19 cellular contexts compared by ENCODE assay signal in genomic region chr17:28756025-28756804, GRCh38. TPM values are rescaled to one million over a fixed set of nuclear protein-coding genes. Genes with fewer than 3 reads are reported as not detected.
DNase-seq lines count a peak whose midpoint lies in the region; ATAC-seq and TF ChIP-seq lines count a peak whose summit lies in the region.
"Had no signal": no experiment of that assay in that cellular context is flagged by ENCODE, and none has a peak within 500 bp of the region (broad histone marks: within the 10 kb centered on the region; RNA-seq: fewer than 3 reads in every experiment).

No MANE protein-coding gene starts in this region.

- no peak for ATAC-seq in naive thymus-derived CD4-positive, alpha-beta T cell
- ATAC-seq in HG02588 (IDR thresholded peaks at IDR 0.05; ENCODE audit: unreplicated experiment) (no peak), GM21515 (IDR thresholded peaks at IDR 0.05; ENCODE audit: unreplicated experiment) (no peak), GM18505 (IDR thresholded peaks at IDR 0.05; ENCODE audit: unreplicated experiment) (no peak)
- ATAC-seq: activated CD8-positive, alpha-beta T cell treated with anti-CD3 and anti-CD28 coated beads for 36 hours; Right ventricle myocardium inferior; stimulated activated naive CD8-positive, alpha-beta T cell treated with anti-CD3 and anti-CD28 coated beads, Interleukin-15, Interleukin-2, amounts not matched to agents 100 U/mL and 50 U/mL, for 24 hours had no signal

- H3K4me1 ChIP-seq in HEK293 (ENCODE audit: control insufficient read depth, insufficient read depth, low read length): peaks cover 3% of the 10 kb centered on the region; the same call in 1 of the 2 replicates
- H3K4me1 ChIP-seq in naive thymus-derived CD4-positive, alpha-beta T cell (ENCODE audit: control insufficient read depth in 2 of 2, insufficient read depth in 2 of 2, low read length in 2 of 2): no peaks in the 10 kb centered on the region

- H3K9me3 ChIP-seq in HEK293 (ENCODE audit: control insufficient read depth, insufficient read depth, low read depth, low read length): no peaks in the 10 kb centered on the region
- no peaks in the 10 kb centered on the region for H3K9me3 ChIP-seq in naive thymus-derived CD4-positive, alpha-beta T cell (ENCODE audit: control insufficient read depth in 2 of 3, low read length in 3 of 3)
- H3K9me3 ChIP-seq: transverse colon had no signal

- peaks cover 7% of the 10 kb centered on the region for H3K36me3 Mint-ChIP-seq in activated naive CD8-positive, alpha-beta T cell treated with anti-CD3 and anti-CD28 coated beads for 36 hours
- H3K36me3 Mint-ChIP-seq in naive thymus-derived CD4-positive, alpha-beta T cell: peaks cover 0 to 27% (median 9%) of the 10 kb centered on the region in 5 donors

- H3K4me1 Mint-ChIP-seq in activated naive CD8-positive, alpha-beta T cell treated with anti-CD3 and anti-CD28 coated beads for 36 hours: no peaks in the 10 kb centered on the region
- peaks cover 0 to 14% (median 4%) of the 10 kb centered on the region in 7 donors for H3K4me1 Mint-ChIP-seq in naive thymus-derived CD4-positive, alpha-beta T cell
- H3K4me1 Mint-ChIP-seq: CD8-positive, alpha-beta memory T cell had no signal

- POLR2A ChIA-PET in HEK293 (lab: Yijun Ruan, JAX): interaction anchor here (0.7 to 2.0 kb wide), 2 partner anchors 29 to 136 kb away, joined by 3 to 9 read pairs; partner anchors contain the start of gene TLCD1
- POLR2A ChIA-PET in naive thymus-derived CD4-positive, alpha-beta T cell (lab: Charles Lee): interaction anchor here (0.5 to 1.6 kb wide), 2 partner anchors 29 to 45 kb away, joined by 3 to 7 read pairs; no protein-coding TSS in a partner anchor

- TF ChIP-seq CTCF in 22Rv1 (IDR thresholded peaks at IDR 0.05) (no peak), HEK293 (tag by site-specific recombination; IDR thresholded peaks at IDR 0.05) (no peak)

- no peak overlapping the region for H3K4me3 ChIP-seq in HEK293 (ENCODE audit: low read depth, low read length)
- no peak overlapping the region for H3K4me3 ChIP-seq in naive thymus-derived CD4-positive, alpha-beta T cell (ENCODE audit: low read length)
- H3K4me3 ChIP-seq: hepatocyte, transverse colon had no signal

- DNase-seq in activated naive CD8-positive, alpha-beta T cell treated with anti-CD3 and anti-CD28 coated beads for 36 hours: no peak
- DNase-seq in naive thymus-derived CD4-positive, alpha-beta T cell: no peak
- no peak for DNase-seq in RKO (ENCODE audit: low spot score)
- DNase-seq: activated CD8-positive, alpha-beta T cell treated with anti-CD3 and anti-CD28 coated beads for 36 hours; CD8-positive, alpha-beta memory T cell; H7; NCI-H1048; NCI-H524 treated with DMSO at 0.1 percent for 48 hours; stimulated activated naive CD8-positive, alpha-beta T cell treated with anti-CD3 and anti-CD28 coated beads, Interleukin-15, Interleukin-2, amounts not matched to agents 100 U/mL and 50 U/mL, for 24 hours; transverse colon had no signal

- H3K36me3 ChIP-seq in HEK293 (ENCODE audit: control insufficient read depth in 2 of 2, insufficient read depth in 1 of 2, low read length in 2 of 2): peaks cover 9 to 54% of the 10 kb centered on the region in 2 experiments; a peak in 2 of 3 replicates
- H3K36me3 ChIP-seq in naive thymus-derived CD4-positive, alpha-beta T cell (ENCODE audit: control insufficient read depth in 2 of 3, insufficient read depth in 3 of 3, low read length in 3 of 3): peaks cover 0 to 41% (median 21%) of the 10 kb centered on the region in 3 experiments

- no peak overlapping the region for H3K4me3 Mint-ChIP-seq in activated naive CD8-positive, alpha-beta T cell treated with anti-CD3 and anti-CD28 coated beads for 36 hours
- no peak overlapping the region for H3K4me3 Mint-ChIP-seq in naive thymus-derived CD4-positive, alpha-beta T cell
- H3K4me3 Mint-ChIP-seq: activated CD8-positive, alpha-beta T cell treated with anti-CD3 and anti-CD28 coated beads for 36 hours; CD8-positive, alpha-beta memory T cell had no signal

- H3K27me3 Mint-ChIP-seq in activated naive CD8-positive, alpha-beta T cell treated with anti-CD3 and anti-CD28 coated beads for 36 hours: no peaks in the 10 kb centered on the region
- H3K27me3 Mint-ChIP-seq in naive thymus-derived CD4-positive, alpha-beta T cell: no peaks in the 10 kb centered on the region
- H3K27me3 Mint-ChIP-seq: activated CD8-positive, alpha-beta T cell treated with anti-CD3 and anti-CD28 coated beads for 36 hours; CD8-positive, alpha-beta memory T cell had no signal

- no peaks in the 10 kb centered on the region for H3K27me3 ChIP-seq in naive thymus-derived CD4-positive, alpha-beta T cell (ENCODE audit: control insufficient read depth in 2 of 2, insufficient read depth in 2 of 2, low read length in 2 of 2)
- H3K27me3 ChIP-seq: hepatocyte, transverse colon had no signal

- peak overlapping the region; percentile 48 for H3K27ac ChIP-seq in 22Rv1
- H3K27ac ChIP-seq in HEK293 (ENCODE audit: extremely low read depth, low read depth, low read length): peak overlapping the region; percentile 11; the same call in 1 of the 2 replicates
- no peak overlapping the region for H3K27ac ChIP-seq in naive thymus-derived CD4-positive, alpha-beta T cell (ENCODE audit: low read depth, low read length)
- H3K27ac ChIP-seq: hepatocyte, KMS-11, transverse colon had no signal

- TF ChIP-seq POLR2A in GM18505 (IDR thresholded peaks at IDR 0.05; ENCODE audit: borderline replicate concordance, extremely low read depth, insufficient read depth, insufficient read length): no peak

- CTCF ChIA-PET in HEK293 (lab: Yijun Ruan, JAX): interaction anchor here (0.6 to 1.7 kb wide), 6 partner anchors 12 to 360 kb away, joined by 3 to 12 read pairs (median 5); partner anchors contain the start of gene TLCD1
- CTCF ChIA-PET in naive thymus-derived CD4-positive, alpha-beta T cell (lab: Charles Lee): interaction anchor here (0.7 to 2.1 kb wide), 2 partner anchors 29 to 123 kb away, joined by 3 to 7 read pairs; partner anchors contain the start of gene TLCD1

- H3K9me3 Mint-ChIP-seq in activated naive CD8-positive, alpha-beta T cell treated with anti-CD3 and anti-CD28 coated beads for 36 hours: no peaks in the 10 kb centered on the region
- no peaks in the 10 kb centered on the region for H3K9me3 Mint-ChIP-seq in naive thymus-derived CD4-positive, alpha-beta T cell
- H3K9me3 Mint-ChIP-seq: activated CD8-positive, alpha-beta T cell treated with anti-CD3 and anti-CD28 coated beads for 36 hours; CD8-positive, alpha-beta memory T cell had no signal

- peak overlapping the region; percentile 34 for H3K27ac Mint-ChIP-seq in activated naive CD8-positive, alpha-beta T cell treated with anti-CD3 and anti-CD28 coated beads for 36 hours
- H3K27ac Mint-ChIP-seq in naive thymus-derived CD4-positive, alpha-beta T cell: peak overlapping the region in 6 of 9 donors; percentile 26 to 79 (median 50)
- H3K27ac Mint-ChIP-seq: activated CD8-positive, alpha-beta T cell treated with anti-CD3 and anti-CD28 coated beads for 36 hours had no signal

- intact Hi-C loops in naive thymus-derived CD4-positive, alpha-beta T cell (cut with micrococcal nuclease): no loop called here

TF ChIP-seq in HEK293, 187 proteins besides CTCF, POLR2A, EP300 and RAD21:
- no peak for TF ChIP-seq ZBTB49 (tag by site-specific recombination; IDR thresholded peaks at IDR 0.05; ENCODE audit: low read depth)
- 0 out of 2 replicates have a peak, but pooled peaks have one; percentile 36 for TF ChIP-seq SCRT1 (tag by site-specific recombination; IDR thresholded peaks at IDR 0.05; ENCODE audit: borderline replicate concordance)

RNA-seq across cellular contexts. Expression of gene TRAF4, which starts 12.4 kb away (rescaled TPM):
- 100 to 1,000 TPM; 219 to 221 TPM for total RNA-seq in activated naive CD8-positive, alpha-beta T cell treated with anti-CD3 and anti-CD28 coated beads for 36 hours
- 100 to 1,000 TPM in 2 of 5 experiments, 10 to 100 TPM in 3; 22.3 to 228 (median 81.6) TPM for total RNA-seq in naive thymus-derived CD4-positive, alpha-beta T cell
- 1 to 10 TPM; 1.3 to 2.3 TPM for polyA plus RNA-seq in naive thymus-derived CD4-positive, alpha-beta T cell

RNA-seq across cellular contexts. Expression of gene NEK8, which starts 27.6 kb away (rescaled TPM):
- total RNA-seq in activated naive CD8-positive, alpha-beta T cell treated with anti-CD3 and anti-CD28 coated beads for 36 hours: 1 to 10 TPM; 4.8 to 5.6 TPM
- total RNA-seq in naive thymus-derived CD4-positive, alpha-beta T cell: 10 to 100 TPM in 3 of 5 experiments, 1 to 10 TPM in 2; 7.5 to 12.8 (median 11.3) TPM
- 1 to 10 TPM; 3.3 to 4.5 TPM for polyA plus RNA-seq in naive thymus-derived CD4-positive, alpha-beta T cell

RNA-seq across cellular contexts. Expression of gene TLCD1, which starts 30.2 kb away (rescaled TPM):
- total RNA-seq in activated naive CD8-positive, alpha-beta T cell treated with anti-CD3 and anti-CD28 coated beads for 36 hours: 10 to 100 TPM; 15.5 to 17.8 TPM
- 1 to 10 TPM in 1 of 5 experiments, under 1 TPM in 2, not detected in 2; 0.69 to 3.0 (median 0.79) TPM for total RNA-seq in naive thymus-derived CD4-positive, alpha-beta T cell
- not detected for polyA plus RNA-seq in naive thymus-derived CD4-positive, alpha-beta T cell
- total RNA-seq: mononuclear cell had no signal
- polyA plus RNA-seq: CD8-positive, alpha-beta memory T cell had no signal

RNA-seq across cellular contexts. Expression of gene RPL23A, which starts 36.4 kb away (rescaled TPM):
- total RNA-seq in activated naive CD8-positive, alpha-beta T cell treated with anti-CD3 and anti-CD28 coated beads for 36 hours: 1,000 to 10,000 TPM; 2,447 to 2,533 TPM
- 1,000 to 10,000 TPM; 1,887 to 3,452 (median 3,095) TPM for total RNA-seq in naive thymus-derived CD4-positive, alpha-beta T cell
- 1,000 to 10,000 TPM; 5,029 to 6,337 TPM for polyA plus RNA-seq in naive thymus-derived CD4-positive, alpha-beta T cell

RNA-seq across cellular contexts. Expression of gene RAB34, which starts 38.5 kb away (rescaled TPM):
- total RNA-seq in activated naive CD8-positive, alpha-beta T cell treated with anti-CD3 and anti-CD28 coated beads for 36 hours: 1 to 10 TPM; 7.6 to 8.2 TPM
- total RNA-seq in naive thymus-derived CD4-positive, alpha-beta T cell: 10 to 100 TPM; 11.0 to 50.2 (median 16.4) TPM
- polyA plus RNA-seq in naive thymus-derived CD4-positive, alpha-beta T cell: 10 to 100 TPM; 12.2 to 19.2 TPM

Comparison
In these comparisons a context has a peak if more than half of its experiments do, and no peak if none do; other contexts are left out.
1. RNA of gene TLCD1, which starts 30.2 kb away (total RNA-seq): 15.5 to 17.8 TPM in activated naive CD8-positive, alpha-beta T cell treated with anti-CD3 and anti-CD28 coated beads for 36 hours; 0.69 to 3.0 TPM in naive thymus-derived CD4-positive, alpha-beta T cell; every median in the first group is over 4 times any median in the second.